In the genomic region with DNA sequence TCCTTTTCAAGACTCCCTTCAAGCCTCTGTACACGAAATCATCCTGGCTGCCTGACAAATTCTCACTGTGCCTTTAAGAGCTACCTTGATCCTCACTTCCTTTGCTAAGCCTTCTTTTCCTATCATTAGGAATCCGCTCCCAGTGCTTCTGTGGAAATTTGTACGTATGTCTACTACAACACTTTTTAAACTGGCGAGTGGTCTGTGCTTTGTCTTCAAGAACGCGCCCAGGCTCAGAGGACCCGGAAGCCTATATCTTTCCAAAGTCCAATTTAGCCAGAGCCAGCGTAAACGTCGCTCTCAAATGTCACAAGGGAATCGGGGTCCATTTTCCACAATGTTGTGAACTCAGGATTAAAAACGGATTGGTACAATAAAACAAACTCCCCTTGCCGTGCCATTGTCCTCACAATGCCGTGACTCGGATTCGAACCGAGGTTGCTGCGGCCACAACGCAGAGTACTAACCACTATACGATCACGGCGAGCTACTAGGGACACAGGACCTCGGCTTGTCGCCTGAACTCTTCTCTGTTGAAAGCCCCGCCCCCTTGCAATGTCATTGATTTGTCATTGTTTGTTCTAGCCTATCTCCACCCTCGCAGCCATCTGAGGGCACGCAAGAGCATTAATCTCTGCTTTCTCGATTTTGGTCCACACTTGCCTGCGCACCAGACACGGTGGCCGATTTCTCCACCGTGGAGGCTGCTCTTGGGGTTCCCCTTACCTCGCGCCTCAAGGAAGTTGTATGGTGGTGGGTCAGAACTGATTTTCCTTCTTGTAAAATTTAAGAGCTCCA, we compare ENCODE assay signal across 8 cellular contexts. TPM values are rescaled to one million over a fixed set of nuclear protein-coding genes. Genes with fewer than 3 reads are reported as not detected.
DNase-seq lines count a peak whose midpoint lies in the region; ATAC-seq, FAIRE-seq and TF ChIP-seq lines count a peak whose summit lies in the region.

No MANE protein-coding gene starts in this region.

- peaks cover 19% of the 10 kb centered on the region for H3K4me1 Mint-ChIP-seq in activated T-helper 1 cell treated with anti-CD3 and anti-CD28 coated beads, Interleukin-12 subunit alpha, Interleukin-12 subunit beta, Interleukin-2, Interleukin-4 antibody, amounts not matched to agents 30 ng/mL and 10 ng/mL and 1 ng/mL, durations not matched to agents 14 hours and 24 hours and 36 hours (ENCODE audit: low read depth)
- peaks cover 19% of the 10 kb centered on the region for H3K4me1 Mint-ChIP-seq in neural crest cell

- no peaks in the 10 kb centered on the region for H3K9me3 Mint-ChIP-seq in activated T-helper 1 cell treated with anti-CD3 and anti-CD28 coated beads, Interleukin-12 subunit alpha, Interleukin-12 subunit beta, Interleukin-2, Interleukin-4 antibody, amounts not matched to agents 30 ng/mL and 10 ng/mL and 1 ng/mL, durations not matched to agents 14 hours and 24 hours and 36 hours
- H3K9me3 Mint-ChIP-seq in neural crest cell, result peaks cover 3% of the 10 kb centered on the region

- TF ChIP-seq EP300 in stomach (IDR thresholded peaks at IDR 0.05), result no peak

- no peaks in the 10 kb centered on the region for H3K9me3 ChIP-seq in KOPT-K1 (ENCODE audit: insufficient read depth, low read length, poor library complexity, severe bottlenecking)
- H3K9me3 ChIP-seq in stomach, result no peaks in the 10 kb centered on the region

- peak overlapping the region; percentile 69 for H3K27ac ChIP-seq in KOPT-K1 (ENCODE audit: low read depth, low read length, poor library complexity, severe bottlenecking)
- H3K27ac ChIP-seq in stomach, result peak overlapping the region; percentile 92 to 99 (median 97)

- no peaks in the 10 kb centered on the region for H3K27me3 ChIP-seq in stomach

- DNase-seq in DMS79 (lab: John Stamatoyannopoulos, UW) (peak; percentile 74), RCC 7860 (ENCODE audit: low spot score) (peak; percentile 98), fibroblast of the conjunctiva (ENCODE audit: low read depth) (peak; percentile 90), neural crest cell (ENCODE audit: low read depth, low spot score) (peak; percentile 96), stomach (peak; percentile 97)
- peak; percentile 96 for DNase-seq in activated T-helper 1 cell treated with anti-CD3 and anti-CD28 coated beads, Interleukin-12 subunit alpha, Interleukin-12 subunit beta, Interleukin-2, Interleukin-4 antibody, amounts not matched to agents 30 ng/mL and 10 ng/mL and 1 ng/mL, durations not matched to agents 14 hours and 24 hours and 36 hours (ENCODE audit: low spot score)

- peak; percentile 43 for ATAC-seq in GM21737 (IDR thresholded peaks at IDR 0.05; ENCODE audit: unreplicated experiment)

- peaks cover 0 to 26% (median 14%) of the 10 kb centered on the region in 4 donors for H3K4me1 ChIP-seq in stomach

- peak; percentile 88 for FAIRE-seq in RCC 7860 (lab: Jason Lieb, UNC)

- peak; percentile 8 for TF ChIP-seq CTCF in neural crest cell (conservative IDR thresholded peaks at IDR 0.05)
- TF ChIP-seq CTCF in stomach (IDR thresholded peaks at IDR 0.05), result peak in 1 of 7 experiments; percentile 4

- WGBS in stomach, 5 donors, result 0 to 1% (median 1%) methylated on average over 34 of the region's 34 CpGs

- H3K4me3 Mint-ChIP-seq in activated T-helper 1 cell treated with anti-CD3 and anti-CD28 coated beads, Interleukin-12 subunit alpha, Interleukin-12 subunit beta, Interleukin-2, Interleukin-4 antibody, amounts not matched to agents 30 ng/mL and 10 ng/mL and 1 ng/mL, durations not matched to agents 14 hours and 24 hours and 36 hours, result no peak overlapping the region
- H3K4me3 Mint-ChIP-seq in neural crest cell, result no peak overlapping the region

- H3K4me3 ChIP-seq in stomach, result peak overlapping the region; percentile 55 to 65 (median 58)

- H3K27ac Mint-ChIP-seq in activated T-helper 1 cell treated with anti-CD3 and anti-CD28 coated beads, Interleukin-12 subunit alpha, Interleukin-12 subunit beta, Interleukin-2, Interleukin-4 antibody, amounts not matched to agents 30 ng/mL and 10 ng/mL and 1 ng/mL, durations not matched to agents 14 hours and 24 hours and 36 hours, result no peak overlapping the region
- no peak overlapping the region for H3K27ac Mint-ChIP-seq in neural crest cell (ENCODE audit: unreplicated experiment)

- H3K36me3 ChIP-seq in KOPT-K1 (ENCODE audit: insufficient read depth, low read length) (no peaks in the 10 kb centered on the region), stomach (no peaks in the 10 kb centered on the region)

- no peaks in the 10 kb centered on the region for H3K36me3 Mint-ChIP-seq in activated T-helper 1 cell treated with anti-CD3 and anti-CD28 coated beads, Interleukin-12 subunit alpha, Interleukin-12 subunit beta, Interleukin-2, Interleukin-4 antibody, amounts not matched to agents 30 ng/mL and 10 ng/mL and 1 ng/mL, durations not matched to agents 14 hours and 24 hours and 36 hours (ENCODE audit: low read depth)
- H3K36me3 Mint-ChIP-seq in neural crest cell (ENCODE audit: low read depth), result peaks cover 6% of the 10 kb centered on the region

- peaks cover 8% of the 10 kb centered on the region for H3K27me3 Mint-ChIP-seq in activated T-helper 1 cell treated with anti-CD3 and anti-CD28 coated beads, Interleukin-12 subunit alpha, Interleukin-12 subunit beta, Interleukin-2, Interleukin-4 antibody, amounts not matched to agents 30 ng/mL and 10 ng/mL and 1 ng/mL, durations not matched to agents 14 hours and 24 hours and 36 hours (ENCODE audit: insufficient read depth)
- peaks cover 22% of the 10 kb centered on the region for H3K27me3 Mint-ChIP-seq in neural crest cell (ENCODE audit: low read depth)

- intact Hi-C loops in activated T-helper 1 cell treated with anti-CD3 and anti-CD28 coated beads, Interleukin-12 subunit alpha, Interleukin-12 subunit beta, Interleukin-2, Interleukin-4 antibody, amounts not matched to agents 30 ng/mL and 10 ng/mL and 1 ng/mL, durations not matched to agents 14 hours and 24 hours and 36 hours (cut with micrococcal nuclease), result loop anchor here (1.0 to 2.0 kb wide), 2 partner anchors 202 to 437 kb away; a partner anchor contains a TSS
- intact Hi-C loops in stomach (cut with DNase I; ENCODE audit: low total_unique reads), result loop anchor here (10.0 kb wide), 1 partner anchor 205 kb away; a partner anchor contains a TSS

- TF ChIP-seq POLR2A in stomach (IDR thresholded peaks at IDR 0.05), result peak in 2 of 4 donors; percentile 62 to 83

RNA-seq across cellular contexts. Expression of a gene that starts 12.4 kb away (rescaled TPM):
- 14.5 and 16.3 TPM in 2 replicates for total RNA-seq in activated T-helper 1 cell treated with anti-CD3 and anti-CD28 coated beads, Interleukin-12 subunit alpha, Interleukin-12 subunit beta, Interleukin-2, Interleukin-4 antibody, amounts not matched to agents 30 ng/mL and 10 ng/mL and 1 ng/mL, durations not matched to agents 14 hours and 24 hours and 36 hours
- total RNA-seq in neural crest cell, result 55.0 and 59.0 TPM in 2 replicates
- total RNA-seq in stomach, result 10 to 100 TPM in 1 of 5 donors, 1 to 10 TPM in 3, under 1 TPM in 1; 0.43 to 15.9 (median 7.6) TPM
- polyA plus RNA-seq in stomach, result 1 to 10 TPM; 4.4 to 7.5 (median 4.8) TPM

RNA-seq across cellular contexts. Expression of a gene that starts 51.8 kb away (rescaled TPM):
- not detected in 2 replicates for total RNA-seq in activated T-helper 1 cell treated with anti-CD3 and anti-CD28 coated beads, Interleukin-12 subunit alpha, Interleukin-12 subunit beta, Interleukin-2, Interleukin-4 antibody, amounts not matched to agents 30 ng/mL and 10 ng/mL and 1 ng/mL, durations not matched to agents 14 hours and 24 hours and 36 hours
- total RNA-seq in neural crest cell (not detected in 2 replicates), stomach (10 to 100 TPM in 1 of 5 donors, 1 to 10 TPM in 3, not detected in 1; 1.8 to 48.8 (median 6.1) TPM)
- polyA plus RNA-seq in stomach, result 1 to 10 TPM in 1 of 3 donors, under 1 TPM in 2; 0.06 to 1.8 (median 0.25) TPM

Comparison
In these comparisons a context has a peak if more than half of its experiments do, and no peak if none do; other contexts are left out.
1. Peak in every context shown above with its lines: DNase-seq, ATAC-seq, H3K4me3 ChIP-seq and H3K27ac ChIP-seq.